ENCODE assay signal across 11 cellular contexts in genomic region chr9:111983484-111983908, GRCh38.
DNase-seq lines count a peak whose midpoint lies in the region; ATAC-seq and TF ChIP-seq lines count a peak whose summit lies in the region.
"Had no signal": no experiment of that assay in that cellular context is flagged by ENCODE, and none has a peak within 500 bp of the region (broad histone marks: within the 10 kb centered on the region; RNA-seq: fewer than 3 reads in every experiment).

No MANE protein-coding gene starts in this region.

- intact Hi-C loops in Calu3 (cut with micrococcal nuclease; ENCODE audit: unreplicated experiment): no loop called here
- intact Hi-C loops in activated CD4-positive, alpha-beta memory T cell treated with anti-CD3 and anti-CD28 coated beads for 36 hours (cut with micrococcal nuclease): no loop called here

- H3K36me3 Mint-ChIP-seq in immature natural killer cell: no peaks in the 10 kb centered on the region
- H3K36me3 Mint-ChIP-seq in Calu3 (ENCODE audit: insufficient read depth, unreplicated experiment): no peaks in the 10 kb centered on the region
- no peaks in the 10 kb centered on the region for H3K36me3 Mint-ChIP-seq in activated CD4-positive, alpha-beta memory T cell treated with anti-CD3 and anti-CD28 coated beads for 36 hours

- H3K9me3 Mint-ChIP-seq in immature natural killer cell (no peaks in the 10 kb centered on the region), Calu3 (ENCODE audit: low read depth, unreplicated experiment) (no peaks in the 10 kb centered on the region)
- H3K9me3 Mint-ChIP-seq in activated CD4-positive, alpha-beta memory T cell treated with anti-CD3 and anti-CD28 coated beads for 36 hours: no peaks in the 10 kb centered on the region

- H3K27me3 Mint-ChIP-seq in immature natural killer cell (ENCODE audit: low read depth in 3 of 3) (peaks cover 0 to 2% (median 0%) of the 10 kb centered on the region in 3 donors), Calu3 (ENCODE audit: unreplicated experiment) (no peaks in the 10 kb centered on the region)
- H3K27me3 Mint-ChIP-seq in activated CD4-positive, alpha-beta memory T cell treated with anti-CD3 and anti-CD28 coated beads for 36 hours: peaks cover 12% of the 10 kb centered on the region

- H3K4me3 Mint-ChIP-seq in immature natural killer cell: peak overlapping the region; percentile 23 to 62 (median 34)
- H3K4me3 Mint-ChIP-seq in Calu3 (ENCODE audit: low read depth, unreplicated experiment): no peak overlapping the region
- no peak overlapping the region for H3K4me3 Mint-ChIP-seq in activated CD4-positive, alpha-beta memory T cell treated with anti-CD3 and anti-CD28 coated beads for 36 hours

- POLR2A ChIA-PET in activated CD4-positive, alpha-beta memory T cell treated with anti-CD3 and anti-CD28 coated beads for 36 hours (lab: Charles Lee): no interaction called here

- BruUV-seq in Calu3 (replicated peaks; lab: Mats Ljungman, UMichigan): no TSS peak

- DNase-seq in immature natural killer cell (peak in 2 of 3 donors; percentile 6 to 19), Calu3 (no peak), HUDEP-2 (lab: John Stamatoyannopoulos, UW; ENCODE audit: unreplicated experiment in 76 of 76) (no peak), A172 (ENCODE audit: low spot score) (no peak)
- no peak for DNase-seq in activated CD4-positive, alpha-beta memory T cell treated with anti-CD3 and anti-CD28 coated beads for 36 hours
- DNase-seq: effector CD4-positive, alpha-beta T cell; left ventricle myocardium superior; NCI-H226 had no signal

- H3K27ac Mint-ChIP-seq in immature natural killer cell (peak overlapping the region in 5 of 6 donors; percentile 6 to 77 (median 69)), Calu3 (ENCODE audit: unreplicated experiment) (no peak overlapping the region)
- H3K27ac Mint-ChIP-seq in activated CD4-positive, alpha-beta memory T cell treated with anti-CD3 and anti-CD28 coated beads for 36 hours: no peak overlapping the region

- CTCF ChIA-PET in Calu3 (lab: Charles Lee): no interaction called here
- CTCF ChIA-PET in activated CD4-positive, alpha-beta memory T cell treated with anti-CD3 and anti-CD28 coated beads for 36 hours (lab: Charles Lee): interaction anchor here (1.3 kb wide), 1 partner anchor 224 kb away, joined by 4 read pairs; no protein-coding TSS in a partner anchor

- ATAC-seq in GM18519 (IDR thresholded peaks at IDR 0.05; ENCODE audit: low FRiP score, unreplicated experiment): peak; percentile 60
- ATAC-seq in GM21528 (IDR thresholded peaks at IDR 0.05; ENCODE audit: low FRiP score, unreplicated experiment): peak; percentile 58
- ATAC-seq in HG03457 (IDR thresholded peaks at IDR 0.05; ENCODE audit: unreplicated experiment): peak; percentile 76
- ATAC-seq: left ventricle myocardium superior had no signal

- TF ChIP-seq CTCF in Calu3 (IDR thresholded peaks at IDR 0.05; ENCODE audit: unreplicated experiment): no peak

- H3K4me1 Mint-ChIP-seq in immature natural killer cell (peaks cover 39 to 52% of the 10 kb centered on the region in 2 donors), Calu3 (ENCODE audit: low read depth, unreplicated experiment) (peaks cover 32% of the 10 kb centered on the region)
- peaks cover 25% of the 10 kb centered on the region for H3K4me1 Mint-ChIP-seq in activated CD4-positive, alpha-beta memory T cell treated with anti-CD3 and anti-CD28 coated beads for 36 hours (ENCODE audit: low read depth)

Comparison
In these comparisons a context has a peak if more than half of its experiments do, and no peak if none do; other contexts are left out.
1. DNase-seq: peak in immature natural killer cell (2 of 3); none in Calu3 (single experiment), activated CD4-positive, alpha-beta memory T cell treated with anti-CD3 and anti-CD28 coated beads for 36 hours (single experiment), HUDEP-2 (0 of 76) and A172 (single experiment).
2. H3K27ac Mint-ChIP-seq: peak in immature natural killer cell (5 of 6); none in Calu3 (single experiment) and activated CD4-positive, alpha-beta memory T cell treated with anti-CD3 and anti-CD28 coated beads for 36 hours (single experiment).
3. H3K4me3 Mint-ChIP-seq: peak in immature natural killer cell (5 of 5); none in Calu3 (single experiment) and activated CD4-positive, alpha-beta memory T cell treated with anti-CD3 and anti-CD28 coated beads for 36 hours (single experiment).
4. Peak in every context shown above with its lines, with median percentiles within 50 percentile points of each other: ATAC-seq.